In the genomic region with DNA sequence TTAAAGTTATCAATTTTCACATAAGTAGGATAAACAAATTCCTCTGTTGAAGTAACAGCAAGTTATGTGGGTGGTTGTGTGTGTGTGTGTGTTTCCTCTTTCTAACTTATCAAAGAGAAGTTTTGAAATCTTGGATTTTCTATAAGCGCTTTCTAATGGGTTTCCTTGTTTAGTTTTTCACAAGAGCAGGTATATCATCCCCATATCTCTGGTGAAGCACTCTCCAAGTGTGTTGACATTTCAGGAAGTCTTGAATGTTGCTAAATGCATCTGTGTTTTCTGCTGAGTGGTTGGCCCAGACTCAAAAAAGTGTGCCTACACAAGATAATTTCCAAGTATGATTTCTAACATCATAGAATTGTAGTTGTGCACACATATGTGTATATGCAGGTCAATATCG, we compare ENCODE assay signal across 16 cellular contexts. TPM values are rescaled to one million over a fixed set of nuclear protein-coding genes. Genes with fewer than 3 reads are reported as not detected.
"Had no signal": no experiment of that assay in that cellular context is flagged by ENCODE, and none has a peak within 500 bp of the region (broad histone marks: within the 10 kb centered on the region; RNA-seq: fewer than 3 reads in every experiment).

No MANE protein-coding gene starts in this region.

- ATAC-seq: esophagus mucosa; natural killer cell; stimulated activated naive B cell treated with anti-CD40 and anti-IgM and Interleukin-4, amounts not matched to agents 10 μg/mL and 1 μg/mL and 100 μg/mL, for 72 hours; WTC11 had no signal

- DNase-seq: activated CD4-positive, alpha-beta memory T cell treated with anti-CD3 and anti-CD28 coated beads, Interleukin-2, amount 10 ng/mL, durations not matched to agents 7 days and 5 days; activated CD4-positive, alpha-beta T cell treated with anti-CD3 and anti-CD28 coated beads for 4 hours; activated naive CD4-positive, alpha-beta T cell treated with anti-CD3 and anti-CD28 coated beads, Interleukin-2, amount 10 ng/mL, durations not matched to agents 7 days and 5 days; activated T-cell treated with anti-CD3 and anti-CD28 coated beads, Interleukin-2, amount 50 U/mL, for 24 hours; caudate nucleus; colonic mucosa; islet precursor cell; natural killer cell; stimulated activated CD4-positive, alpha-beta T cell treated with anti-CD3 and anti-CD28 coated beads, Interleukin-4, amount 100 ng/mL, for 1 hour; stimulated activated naive B cell treated with anti-CD40 and anti-IgM and Interleukin-4, amounts not matched to agents 10 μg/mL and 1 μg/mL and 100 μg/mL, for 72 hours; T-helper 9 cell; transverse colon had no signal

- H3K4me1 ChIP-seq: colonic mucosa had no signal

- H3K36me3 ChIP-seq: colonic mucosa, neutrophil, transverse colon had no signal

- H3K27ac ChIP-seq: colonic mucosa, hepatocyte, neutrophil, transverse colon had no signal

- H3K4me2 ChIP-seq: hepatocyte had no signal

- H3K9me3 ChIP-seq: colonic mucosa, neutrophil, transverse colon had no signal

- H2AFZ ChIP-seq: hepatocyte had no signal

- H3K27me3 ChIP-seq: colonic mucosa, hepatocyte, transverse colon had no signal

- H3K4me3 ChIP-seq: colonic mucosa, hepatocyte, transverse colon had no signal

RNA-seq across cellular contexts. Expression of a gene that starts 43.3 kb away (rescaled TPM):
- total RNA-seq: activated CD4-positive, alpha-beta memory T cell treated with anti-CD3 and anti-CD28 coated beads, Interleukin-2, amount 10 ng/mL, durations not matched to agents 7 days and 5 days; natural killer cell had no signal
